Comparison of ENCODE assay signal across 1 cellular context in the genomic region with DNA sequence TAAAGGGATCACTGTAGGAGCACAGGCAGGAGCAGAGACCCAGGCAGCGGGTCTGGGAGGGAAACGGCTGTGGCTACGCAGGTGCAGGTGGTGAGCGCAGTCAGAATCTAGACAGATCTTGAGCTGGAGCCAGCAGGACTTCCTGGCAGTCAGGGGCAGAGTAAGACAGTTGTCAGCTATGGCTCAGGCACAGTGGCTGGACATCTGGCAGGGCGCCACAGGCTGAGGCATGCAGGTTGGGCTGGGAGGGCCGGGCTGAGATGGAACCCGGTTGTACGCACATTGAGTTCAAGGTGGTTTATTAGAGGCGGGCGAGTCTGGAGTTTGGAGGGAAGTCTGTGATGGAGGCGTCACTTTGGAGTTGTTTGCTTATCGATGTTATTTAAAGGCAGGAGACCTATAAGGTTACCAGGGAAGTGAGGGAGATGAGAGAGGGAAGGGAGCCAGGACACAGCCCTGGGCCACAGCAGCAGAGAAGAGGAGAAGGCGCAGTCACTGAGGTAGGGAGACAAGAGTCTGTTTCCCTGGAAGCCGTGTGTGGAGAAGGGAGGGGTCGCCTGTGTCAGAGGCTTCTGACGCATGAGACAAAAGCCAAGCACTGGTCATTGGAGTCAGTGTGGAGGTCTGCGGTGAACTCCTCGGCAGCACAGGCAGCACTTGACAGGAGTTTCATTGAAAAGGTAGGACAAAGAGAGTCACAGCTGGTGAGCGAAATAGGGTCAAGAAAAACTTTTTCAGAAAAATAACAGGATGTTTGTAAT.
TF ChIP-seq lines count a peak whose summit lies in the region.

No MANE protein-coding gene starts in this region.

TF ChIP-seq in WTC11, 78 proteins besides CTCF, POLR2A, EP300 and RAD21 (continued from another document):
- TF ChIP-seq, protein P1, sequence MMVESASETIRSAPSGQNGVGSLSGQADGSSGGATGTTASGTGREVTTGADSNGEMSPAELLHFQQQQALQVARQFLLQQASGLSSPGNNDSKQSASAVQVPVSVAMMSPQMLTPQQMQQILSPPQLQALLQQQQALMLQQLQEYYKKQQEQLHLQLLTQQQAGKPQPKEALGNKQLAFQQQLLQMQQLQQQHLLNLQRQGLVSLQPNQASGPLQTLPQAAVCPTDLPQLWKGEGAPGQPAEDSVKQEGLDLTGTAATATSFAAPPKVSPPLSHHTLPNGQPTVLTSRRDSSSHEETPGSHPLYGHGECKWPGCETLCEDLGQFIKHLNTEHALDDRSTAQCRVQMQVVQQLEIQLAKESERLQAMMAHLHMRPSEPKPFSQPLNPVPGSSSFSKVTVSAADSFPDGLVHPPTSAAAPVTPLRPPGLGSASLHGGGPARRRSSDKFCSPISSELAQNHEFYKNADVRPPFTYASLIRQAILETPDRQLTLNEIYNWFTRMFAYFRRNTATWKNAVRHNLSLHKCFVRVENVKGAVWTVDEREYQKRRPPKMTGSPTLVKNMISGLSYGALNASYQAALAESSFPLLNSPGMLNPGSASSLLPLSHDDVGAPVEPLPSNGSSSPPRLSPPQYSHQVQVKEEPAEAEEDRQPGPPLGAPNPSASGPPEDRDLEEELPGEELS (CRISPR knock-in tag; IDR thresholded peaks at IDR 0.05): no peak
- no peak for TF ChIP-seq HMGA2 (CRISPR knock-in tag; IDR thresholded peaks at IDR 0.05)
- no peak for TF ChIP-seq IRF2 (CRISPR knock-in tag; IDR thresholded peaks at IDR 0.05; ENCODE audit: borderline replicate concordance, low read depth)
- TF ChIP-seq JAZF1 (CRISPR knock-in tag; IDR thresholded peaks at IDR 0.05): no peak
